29 cellular contexts compared by ENCODE assay signal in genomic region chr1:167487614-167488013, GRCh38. TPM values are rescaled to one million over a fixed set of nuclear protein-coding genes. Genes with fewer than 3 reads are reported as not detected.
DNase-seq lines count a peak whose midpoint lies in the region; ATAC-seq and TF ChIP-seq lines count a peak whose summit lies in the region.
"Had no signal": no experiment of that assay in that cellular context is flagged by ENCODE, and none has a peak within 500 bp of the region (broad histone marks: within the 10 kb centered on the region; RNA-seq: fewer than 3 reads in every experiment).

No MANE protein-coding gene starts in this region.

- no peak overlapping the region for H2BK15ac ChIP-seq in mesendoderm (replicated peaks; ENCODE audit: low read depth)

- H3K36me3 Mint-ChIP-seq in stimulated activated naive CD8-positive, alpha-beta T cell treated with anti-CD3 and anti-CD28 coated beads, Interleukin-15, Interleukin-2, amounts not matched to agents 100 ng/mL and 50 ng/mL, for 24 hours (ENCODE audit: low read depth), result peaks cover 60% of the 10 kb centered on the region
- H3K36me3 Mint-ChIP-seq in activated T-helper 17 cell treated with anti-CD3 and anti-CD28 coated beads, Interleukin-2, amount 50 U/mL, for 72 hours (ENCODE audit: low read depth), result peaks cover 100% of the 10 kb centered on the region
- H3K36me3 Mint-ChIP-seq: IgD-negative memory B cell had no signal

- no peaks in the 10 kb centered on the region for H3K79me1 ChIP-seq in mesendoderm (ENCODE audit: low read length)

- peak overlapping the region; percentile 82 for H2AK5ac ChIP-seq in mesendoderm (ENCODE audit: low read length)

- H3K79me2 ChIP-seq in mesendoderm (ENCODE audit: control insufficient read depth, insufficient read depth, low read length), result no peaks in the 10 kb centered on the region

- peaks cover 99% of the 10 kb centered on the region for H3K4me1 Mint-ChIP-seq in stimulated activated naive CD8-positive, alpha-beta T cell treated with anti-CD3 and anti-CD28 coated beads, Interleukin-15, Interleukin-2, amounts not matched to agents 100 ng/mL and 50 ng/mL, for 24 hours (ENCODE audit: low read depth)
- peaks cover 70% of the 10 kb centered on the region for H3K4me1 Mint-ChIP-seq in activated T-helper 17 cell treated with anti-CD3 and anti-CD28 coated beads, Interleukin-2, amount 50 U/mL, for 72 hours
- H3K4me1 Mint-ChIP-seq: IgD-negative memory B cell had no signal

- no peaks in the 10 kb centered on the region for H3K9me3 Mint-ChIP-seq in stimulated activated naive CD8-positive, alpha-beta T cell treated with anti-CD3 and anti-CD28 coated beads, Interleukin-15, Interleukin-2, amounts not matched to agents 100 ng/mL and 50 ng/mL, for 24 hours
- no peaks in the 10 kb centered on the region for H3K9me3 Mint-ChIP-seq in activated T-helper 17 cell treated with anti-CD3 and anti-CD28 coated beads, Interleukin-2, amount 50 U/mL, for 72 hours

- H3K27me3 ChIP-seq in mesendoderm (ENCODE audit: insufficient read depth, low read length, poor library complexity), result no peaks in the 10 kb centered on the region
- H3K27me3 ChIP-seq in left lung, result no peaks in the 10 kb centered on the region
- H3K27me3 ChIP-seq: BLaER1, cardiac muscle cell, tibial artery had no signal

- no peak overlapping the region for H3K23ac ChIP-seq in mesendoderm (ENCODE audit: low read length)

- no peak overlapping the region for H3K56ac ChIP-seq in mesendoderm (ENCODE audit: low read length)

- intact Hi-C loops in left lung (cut with DNase I), result no loop called here

- no peak overlapping the region for H4K5ac ChIP-seq in mesendoderm (ENCODE audit: low read length)

- H3K27ac Mint-ChIP-seq in stimulated activated naive CD8-positive, alpha-beta T cell treated with anti-CD3 and anti-CD28 coated beads, Interleukin-15, Interleukin-2, amounts not matched to agents 100 ng/mL and 50 ng/mL, for 24 hours, result peak overlapping the region; percentile 95
- H3K27ac Mint-ChIP-seq in activated T-helper 17 cell treated with anti-CD3 and anti-CD28 coated beads, Interleukin-2, amount 50 U/mL, for 72 hours, result peak overlapping the region; percentile 91

- no CpG with 5 or more reads among the region's 3 CpGs for WGBS in mesendoderm (ENCODE audit: extremely low coverage, insufficient coverage, low lambda C conversion rate)

- H3K27ac ChIP-seq in mesendoderm (ENCODE audit: low read depth, low read length) (no peak overlapping the region), left lung (no peak overlapping the region)
- H3K27ac ChIP-seq: BLaER1, cardiac muscle cell, coronary artery, heart left ventricle, skin epidermis, tibial artery had no signal

- H3K4me3 Mint-ChIP-seq in stimulated activated naive CD8-positive, alpha-beta T cell treated with anti-CD3 and anti-CD28 coated beads, Interleukin-15, Interleukin-2, amounts not matched to agents 100 ng/mL and 50 ng/mL, for 24 hours, result no peak overlapping the region
- peak overlapping the region; percentile 84 for H3K4me3 Mint-ChIP-seq in activated T-helper 17 cell treated with anti-CD3 and anti-CD28 coated beads, Interleukin-2, amount 50 U/mL, for 72 hours

- no peak for DNase-seq in stimulated activated naive CD8-positive, alpha-beta T cell treated with anti-CD3 and anti-CD28 coated beads, Interleukin-15, Interleukin-2, amounts not matched to agents 100 U/mL and 50 U/mL, for 24 hours
- DNase-seq in mesendoderm, result no peak
- no peak for DNase-seq in SW480 (ENCODE audit: low spot score)
- DNase-seq in A172 (ENCODE audit: low spot score), result no peak
- DNase-seq in left lung, result no peak
- DNase-seq: activated CD4-positive, alpha-beta T cell treated with anti-CD3 and anti-CD28 coated beads for 48 hours; activated naive CD4-positive, alpha-beta T cell; aorta; heart left ventricle; NCI-H1048; NCI-H1694 treated with DMSO at 0.1 percent for 48 hours; NCI-H2171; NCI-H524 treated with DMSO at 0.1 percent for 48 hours; PC-3; SK-N-SH; tibial artery had no signal

- H3K4ac ChIP-seq in mesendoderm (ENCODE audit: low read depth, low read length), result no peak overlapping the region

- H3K4me1 ChIP-seq in mesendoderm (ENCODE audit: control insufficient read depth, low read depth, low read length) (peaks cover 8% of the 10 kb centered on the region), left lung (peaks cover 0 to 3% of the 10 kb centered on the region in 2 donors)
- H3K4me1 ChIP-seq: BLaER1, tibial artery had no signal

- no peak for TF ChIP-seq CTCF in left lung (IDR thresholded peaks at IDR 0.05)

- ATAC-seq in stimulated activated naive CD8-positive, alpha-beta T cell treated with anti-CD3 and anti-CD28 coated beads, Interleukin-15, Interleukin-2, amounts not matched to agents 100 U/mL and 50 U/mL, for 24 hours, result no peak
- no peak for ATAC-seq in activated T-helper 17 cell treated with anti-CD3 and anti-CD28 coated beads, Interleukin-2, amount 50 U/mL, for 72 hours (replicated peaks)
- no peak for ATAC-seq in left lung
- ATAC-seq: heart left ventricle, PC-3 had no signal

- no peak overlapping the region for H2BK5ac ChIP-seq in mesendoderm (ENCODE audit: low read length)

- no peaks in the 10 kb centered on the region for H3K27me3 Mint-ChIP-seq in stimulated activated naive CD8-positive, alpha-beta T cell treated with anti-CD3 and anti-CD28 coated beads, Interleukin-15, Interleukin-2, amounts not matched to agents 100 ng/mL and 50 ng/mL, for 24 hours
- H3K27me3 Mint-ChIP-seq in activated T-helper 17 cell treated with anti-CD3 and anti-CD28 coated beads, Interleukin-2, amount 50 U/mL, for 72 hours, result no peaks in the 10 kb centered on the region

- H3K36me3 ChIP-seq in mesendoderm (ENCODE audit: control insufficient read depth, insufficient read depth, low read length), result no peaks in the 10 kb centered on the region
- no peaks in the 10 kb centered on the region for H3K36me3 ChIP-seq in left lung
- H3K36me3 ChIP-seq: BLaER1, cardiac muscle cell, heart left ventricle, tibial artery had no signal

- no peak overlapping the region for H3K4me3 ChIP-seq in mesendoderm (ENCODE audit: low read length)
- H3K4me3 ChIP-seq in left lung, result no peak overlapping the region
- H3K4me3 ChIP-seq: BLaER1, cardiac muscle cell, coronary artery, heart left ventricle, lung, skin epidermis, tibial artery had no signal

- H3K9me3 ChIP-seq in left lung, result no peaks in the 10 kb centered on the region
- H3K9me3 ChIP-seq: BLaER1, heart left ventricle, SK-N-SH, tibial artery had no signal

- no peak overlapping the region for H3K9ac ChIP-seq in mesendoderm (ENCODE audit: low read length)
- H3K9ac ChIP-seq: BLaER1, SK-N-SH had no signal

- no peak overlapping the region for H2BK120ac ChIP-seq in mesendoderm (ENCODE audit: low read depth, low read length)

- H4K8ac ChIP-seq in mesendoderm (ENCODE audit: low read depth, low read length), result no peak overlapping the region

- no peak overlapping the region for H3K18ac ChIP-seq in mesendoderm (ENCODE audit: low read length)

- H3K4me2 ChIP-seq in mesendoderm (ENCODE audit: low read length), result no peak overlapping the region
- H3K4me2 ChIP-seq: BLaER1, SK-N-SH had no signal

RNA-seq across cellular contexts. Expression of gene CD247, which starts 30.7 kb away (rescaled TPM):
- 100 to 1,000 TPM; 168 to 217 TPM for total RNA-seq in activated T-helper 17 cell treated with anti-CD3 and anti-CD28 coated beads, Interleukin-2, amount 50 U/mL, for 72 hours
- 2.9 TPM for polyA plus RNA-seq in mesendoderm (2013, experiment 1 of 2)
- polyA plus RNA-seq in mesendoderm (2013, experiment 2 of 2), result 3.9 TPM
- total RNA-seq in A172 (2014; rRNA removed; shearing (Covaris generic)), result 0.26 TPM in 1 of 2 replicates, not detected in the other
- 1 to 10 TPM; 5.3 to 5.6 TPM for total RNA-seq in left lung
- total RNA-seq: fibroblast of villous mesenchyme, kidney epithelial cell, osteocyte, PC-3, renal cortical epithelial cell had no signal
- polyA plus RNA-seq: AG04450, cardiac muscle cell had no signal

Comparison
In these comparisons a context has a peak if more than half of its experiments do, and no peak if none do; other contexts are left out.
1. RNA of gene CD247, which starts 30.7 kb away (total RNA-seq): 168 to 217 TPM in activated T-helper 17 cell treated with anti-CD3 and anti-CD28 coated beads, Interleukin-2, amount 50 U/mL, for 72 hours; 5.3 to 5.6 TPM in left lung and 0.26 TPM in A172; every median in the first group is over 10 times any median in the second.